9 cellular contexts compared by ENCODE assay signal in genomic region chr9:613771-614347, GRCh38.
DNase-seq lines count a peak whose midpoint lies in the region; ATAC-seq, FAIRE-seq and TF ChIP-seq lines count a peak whose summit lies in the region.
"Had no signal": no experiment of that assay in that cellular context is flagged by ENCODE, and none has a peak within 500 bp of the region (broad histone marks: within the 10 kb centered on the region; RNA-seq: fewer than 3 reads in every experiment).

No MANE protein-coding gene starts in this region.

- H3K36me3 ChIP-seq in OCI-LY7 (ENCODE audit: insufficient read depth, low read length) (peaks cover 19% of the 10 kb centered on the region), pancreas (no peaks in the 10 kb centered on the region)

- H3K9me3 ChIP-seq in OCI-LY7 (ENCODE audit: low read length) (no peaks in the 10 kb centered on the region), pancreas (no peaks in the 10 kb centered on the region)

- H3K9me2 ChIP-seq in OCI-LY7 (ENCODE audit: insufficient read depth, low read length), result no peaks in the 10 kb centered on the region

- H3K27ac ChIP-seq in OCI-LY7 (ENCODE audit: low read depth, low read length, poor library complexity, severe bottlenecking) (peak overlapping the region; percentile 2), pancreas (peak overlapping the region in 2 of 4 donors; percentile 30 to 64)

- H3K27me3 ChIP-seq in pancreas, result no peaks in the 10 kb centered on the region

- H3K4me3 ChIP-seq in OCI-LY7 (ENCODE audit: low read depth, low read length, poor library complexity, severe bottlenecking), result no peak overlapping the region
- no peak overlapping the region for H3K4me3 ChIP-seq in pancreas

- peak overlapping the region; percentile 33; the same call in 1 of the 2 replicates for H2AFZ ChIP-seq in OCI-LY7 (ENCODE audit: low read length)

- POLR2A ChIA-PET in OCI-LY7 (lab: Charles Lee), result interaction anchor here (0.8 to 1.0 kb wide), 3 partner anchors 12 to 42 kb away, joined by 3 to 8 read pairs (median 4); no protein-coding TSS in a partner anchor

- peaks cover 30% of the 10 kb centered on the region for H3K4me1 ChIP-seq in OCI-LY7 (ENCODE audit: insufficient read depth, low read length, poor library complexity, severe bottlenecking)
- H3K4me1 ChIP-seq in pancreas, result peaks cover 12 to 21% (median 16%) of the 10 kb centered on the region in 3 donors

- BruUV-seq in OCI-LY7 (replicated peaks; lab: Mats Ljungman, UMichigan), result no TSS peak

- no peaks in the 10 kb centered on the region for H4K20me1 ChIP-seq in OCI-LY7 (ENCODE audit: insufficient read depth, low read length)

- ATAC-seq in GM19438 (IDR thresholded peaks at IDR 0.05; ENCODE audit: low read depth, unreplicated experiment) (peak; percentile 96), HG03558 (IDR thresholded peaks at IDR 0.05; ENCODE audit: extremely low read depth, unreplicated experiment) (peak; percentile 64), pancreas (peak; percentile 91 to 97 (median 96))

- DNase-seq in DMS 273 treated with DMSO at 0.1 percent for 48 hours (lab: John Stamatoyannopoulos, UW) (peak; percentile 64), OCI-LY7 (ENCODE audit: low spot score) (peak; percentile 77), amniotic stem cell (lab: John Stamatoyannopoulos, UW) (peak; percentile 82), cardiac septum (ENCODE audit: low spot score) (peak; percentile 85), pancreas (peak; percentile 58 to 79 (median 70)), NCI-H187 treated with DMSO at 0.1 percent for 48 hours (lab: John Stamatoyannopoulos, UW) (no peak)

- CTCF ChIA-PET in OCI-LY7 (lab: Charles Lee; ENCODE audit: unreplicated experiment), result interaction anchor here (1.0 kb wide), 1 partner anchor 150 kb away, joined by 5 read pairs; no protein-coding TSS in a partner anchor

- H3K4me2 ChIP-seq in OCI-LY7 (ENCODE audit: low read length), result peak overlapping the region; percentile 28; the same call in 1 of the 2 replicates

- TF ChIP-seq CTCF in OCI-LY7 (conservative IDR thresholded peaks at IDR 0.05; ENCODE audit: low read length) (peak; percentile 99), pancreas (IDR thresholded peaks at IDR 0.05) (peak in 3 of 4 donors; percentile 55 to 73 (median 69))

- peak; percentile 97 for FAIRE-seq in pancreas (lab: Jason Lieb, UNC)
- FAIRE-seq: colon had no signal

- intact Hi-C loops in OCI-LY7 (cut with micrococcal nuclease; ENCODE audit: unreplicated experiment), result loop anchor here (1.0 to 10.0 kb wide), 6 partner anchors 73 to 393 kb away; no protein-coding TSS in a partner anchor
- intact Hi-C loops in cardiac septum (cut with DNase I), result loop anchor here (2.0 to 5.0 kb wide), 2 partner anchors 141 to 227 kb away; no protein-coding TSS in a partner anchor
- intact Hi-C loops in pancreas (cut with DNase I), result loop anchor here in 2 of 3 donors (5.0 to 10.0 kb wide), 3 partner anchors 151 to 229 kb away; no protein-coding TSS in a partner anchor

- WGBS in pancreas, 2 donors, result 3% methylated on average over 7 of the region's 7 CpGs

- H3K79me2 ChIP-seq in OCI-LY7 (ENCODE audit: insufficient read depth, low read depth, low read length), result peaks cover 10% of the 10 kb centered on the region; the same call in 1 of the 2 replicates
